Comparison of ENCODE assay signal across 11 cellular contexts in the genomic region with DNA sequence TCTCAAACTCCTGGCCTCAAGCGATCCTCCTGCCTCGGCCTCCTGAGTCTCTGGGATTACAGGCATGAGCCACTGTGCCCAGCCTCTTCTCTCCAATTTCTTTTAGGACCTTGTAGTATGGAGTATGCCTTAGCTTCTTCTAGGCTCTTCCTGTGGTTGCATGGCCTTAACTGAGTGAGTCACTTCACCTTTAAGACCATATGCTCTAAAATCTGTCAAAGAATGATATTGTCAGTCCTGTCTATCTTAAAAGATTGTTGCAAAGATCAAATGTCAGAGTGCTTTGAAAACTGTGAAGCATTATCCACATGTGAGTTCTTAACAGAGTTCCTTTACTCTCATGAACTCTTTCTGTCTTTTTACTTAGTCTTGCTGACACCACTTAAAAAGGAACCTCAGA. TPM values are rescaled to one million over a fixed set of nuclear protein-coding genes. Genes with fewer than 3 reads are reported as not detected.
DNase-seq lines count a peak whose midpoint lies in the region; ATAC-seq, FAIRE-seq and TF ChIP-seq lines count a peak whose summit lies in the region.
"Had no signal": no experiment of that assay in that cellular context is flagged by ENCODE, and none has a peak within 500 bp of the region (broad histone marks: within the 10 kb centered on the region; RNA-seq: fewer than 3 reads in every experiment).

No MANE protein-coding gene starts in this region.

- H3K27me3 ChIP-seq in muscle layer of colon (ENCODE audit: control insufficient read depth in 1 of 2, insufficient read depth in 2 of 2, low read length in 2 of 2) (no peaks in the 10 kb centered on the region), right lobe of liver (no peaks in the 10 kb centered on the region)
- H3K27me3 ChIP-seq: tibial artery had no signal

- intact Hi-C loops in right lobe of liver (cut with DNase I): no loop called here

- no peak for TF ChIP-seq EP300 in A549 (IDR thresholded peaks at IDR 0.05)

- H3K36me3 ChIP-seq in muscle layer of colon (ENCODE audit: insufficient read depth, low read length): peaks cover 12% of the 10 kb centered on the region
- H3K36me3 ChIP-seq in right lobe of liver: no peaks in the 10 kb centered on the region
- H3K36me3 ChIP-seq: tibial artery had no signal

- H3K4me1 Mint-ChIP-seq in HFFc6 (ENCODE audit: low read depth): peaks cover 70% of the 10 kb centered on the region
- peaks cover 46% of the 10 kb centered on the region for H3K4me1 Mint-ChIP-seq in activated naive CD8-positive, alpha-beta T cell treated with anti-CD3 and anti-CD28 coated beads, Interleukin-2, amount 10 ng/mL, durations not matched to agents 7 days and 5 days

- H3K4me3 Mint-ChIP-seq in HFFc6: peak overlapping the region; percentile 76
- H3K4me3 Mint-ChIP-seq in activated naive CD8-positive, alpha-beta T cell treated with anti-CD3 and anti-CD28 coated beads, Interleukin-2, amount 10 ng/mL, durations not matched to agents 7 days and 5 days: peak overlapping the region; percentile 43

- TF ChIP-seq RAD21 in A549 (conservative IDR thresholded peaks at IDR 0.05 in 1 of 2, IDR thresholded peaks at IDR 0.05 in 1 of 2): no peak

- CTCF ChIA-PET in A549 (lab: Yijun Ruan, JAX): interaction anchor here (0.9 to 3.3 kb wide), 6 partner anchors 10 to 159 kb away, joined by 3 to 11 read pairs (median 3); a partner anchor contains a TSS

- ATAC-seq in A549 (no peak), GM19324 (IDR thresholded peaks at IDR 0.05; ENCODE audit: low FRiP score, unreplicated experiment) (no peak), right lobe of liver (no peak), GM21737 (IDR thresholded peaks at IDR 0.05; ENCODE audit: unreplicated experiment) (no peak)
- ATAC-seq in activated naive CD8-positive, alpha-beta T cell treated with anti-CD3 and anti-CD28 coated beads, Interleukin-2, amount 10 ng/mL, durations not matched to agents 7 days and 5 days (ENCODE audit: low read depth): peak; percentile 76

- peaks cover 18% of the 10 kb centered on the region; the same call in 2 of the 3 replicates for H3K4me1 ChIP-seq in A549
- peaks cover 96% of the 10 kb centered on the region for H3K4me1 ChIP-seq in muscle layer of colon (ENCODE audit: insufficient read depth, low read length)
- H3K4me1 ChIP-seq in right lobe of liver: peaks cover 0 to 32% (median 11%) of the 10 kb centered on the region in 4 donors

- H3K9me3 Mint-ChIP-seq in HFFc6: no peaks in the 10 kb centered on the region
- H3K9me3 Mint-ChIP-seq in activated naive CD8-positive, alpha-beta T cell treated with anti-CD3 and anti-CD28 coated beads, Interleukin-2, amount 10 ng/mL, durations not matched to agents 7 days and 5 days: no peaks in the 10 kb centered on the region

- peaks cover 7% of the 10 kb centered on the region for H3K27me3 Mint-ChIP-seq in HFFc6 (ENCODE audit: insufficient read depth)
- H3K27me3 Mint-ChIP-seq in activated naive CD8-positive, alpha-beta T cell treated with anti-CD3 and anti-CD28 coated beads, Interleukin-2, amount 10 ng/mL, durations not matched to agents 7 days and 5 days: no peaks in the 10 kb centered on the region

- H3K27ac ChIP-seq in A549 (peak overlapping the region; percentile 6 to 42; a peak in 2 of 6 replicates), muscle layer of colon (ENCODE audit: low read depth, low read length) (peak overlapping the region; percentile 91), right lobe of liver (no peak overlapping the region)

- 92% methylated on average over 2 of the region's 2 CpGs for WGBS in A549 (ENCODE audit: missing lambda C conversion rate)
- 95% methylated on average over 2 of the region's 2 CpGs for WGBS in right lobe of liver (ENCODE audit: insufficient coverage, low coverage, low lambda C conversion rate, missing lambda C conversion rate)

- no peak for FAIRE-seq in A549 (lab: Jason Lieb, UNC)
- FAIRE-seq: GM18507 had no signal

- TF ChIP-seq POLR2A in A549 (IDR thresholded peaks at IDR 0.05; ENCODE audit: low read length) (no peak), right lobe of liver (IDR thresholded peaks at IDR 0.05) (no peak)

- no peaks in the 10 kb centered on the region for H3K9me3 ChIP-seq in A549
- H3K9me3 ChIP-seq in muscle layer of colon (ENCODE audit: low read length): no peaks in the 10 kb centered on the region
- H3K9me3 ChIP-seq in right lobe of liver: no peaks in the 10 kb centered on the region
- H3K9me3 ChIP-seq: Caco-2, tibial artery had no signal

- no peak overlapping the region for H3K9ac ChIP-seq in muscle layer of colon (ENCODE audit: low read length)

- H3K4me3 ChIP-seq in A549 (no peak overlapping the region), muscle layer of colon (ENCODE audit: low read depth in 1 of 2, low read length in 2 of 2) (no peak overlapping the region), right lobe of liver (no peak overlapping the region)
- H3K4me3 ChIP-seq: tibial artery had no signal

- POLR2A ChIA-PET in A549 (lab: Yijun Ruan, JAX): no interaction called here
- POLR2A ChIA-PET in activated naive CD8-positive, alpha-beta T cell treated with anti-CD3 and anti-CD28 coated beads, Interleukin-2, amount 10 ng/mL, durations not matched to agents 7 days and 5 days (lab: Charles Lee): interaction anchor here (1.1 to 2.5 kb wide), 3 partner anchors 9 to 37 kb away, joined by 4 to 15 read pairs (median 5); a partner anchor contains a TSS

- H3K36me3 Mint-ChIP-seq in HFFc6 (ENCODE audit: low read depth): peaks cover 42% of the 10 kb centered on the region
- H3K36me3 Mint-ChIP-seq in activated naive CD8-positive, alpha-beta T cell treated with anti-CD3 and anti-CD28 coated beads, Interleukin-2, amount 10 ng/mL, durations not matched to agents 7 days and 5 days: peaks cover 32% of the 10 kb centered on the region

- TF ChIP-seq CTCF in A549 (IDR thresholded peaks at IDR 0.05) (no peak), HFFc6 (IDR thresholded peaks at IDR 0.05) (no peak), right lobe of liver (IDR thresholded peaks at IDR 0.05) (no peak), GM13976 (IDR thresholded peaks at IDR 0.05; ENCODE audit: borderline replicate concordance, control extremely low read depth, extremely low read depth, insufficient read depth, missing control alignments) (no peak)

- no peak overlapping the region; the same call in 2 of the 3 replicates for H3K4me2 ChIP-seq in A549

- in situ Hi-C loops in GM13976 (cut with MboI; ENCODE audit: low sequenced_read_pairs, unreplicated experiment): no loop called here

- peak overlapping the region; percentile 96 for H3K27ac Mint-ChIP-seq in HFFc6
- H3K27ac Mint-ChIP-seq in activated naive CD8-positive, alpha-beta T cell treated with anti-CD3 and anti-CD28 coated beads, Interleukin-2, amount 10 ng/mL, durations not matched to agents 7 days and 5 days: peak overlapping the region; percentile 26

- no peak for DNase-seq in A549 (ENCODE audit: low read depth in 1 of 2, low spot score in 1 of 2)
- DNase-seq in HFFc6: no peak
- DNase-seq in activated naive CD8-positive, alpha-beta T cell treated with anti-CD3 and anti-CD28 coated beads, Interleukin-2, amount 10 ng/mL, durations not matched to agents 7 days and 5 days: no peak
- DNase-seq in right lobe of liver: no peak
- no peak for DNase-seq in GM13976 (ENCODE audit: low spot score)
- DNase-seq: Caco-2, tibial artery had no signal

TF ChIP-seq in A549, 52 proteins besides CTCF, POLR2A, EP300 and RAD21:
- TF ChIP-seq SREBF2 (IDR thresholded peaks at IDR 0.05) (no peak), PHF8 (IDR thresholded peaks at IDR 0.05; ENCODE audit: borderline replicate concordance, low read depth) (no peak), FOXS1 (CRISPR knock-in tag; IDR thresholded peaks at IDR 0.05) (no peak), FOSB (CRISPR knock-in tag; IDR thresholded peaks at IDR 0.05) (no peak), ZC3H11A (IDR thresholded peaks at IDR 0.05) (no peak), TP53 (CRISPR knock-in tag; IDR thresholded peaks at IDR 0.05) (no peak), TFCP2L1 (CRISPR knock-in tag; IDR thresholded peaks at IDR 0.05) (no peak)
- TF ChIP-seq, protein P1, sequence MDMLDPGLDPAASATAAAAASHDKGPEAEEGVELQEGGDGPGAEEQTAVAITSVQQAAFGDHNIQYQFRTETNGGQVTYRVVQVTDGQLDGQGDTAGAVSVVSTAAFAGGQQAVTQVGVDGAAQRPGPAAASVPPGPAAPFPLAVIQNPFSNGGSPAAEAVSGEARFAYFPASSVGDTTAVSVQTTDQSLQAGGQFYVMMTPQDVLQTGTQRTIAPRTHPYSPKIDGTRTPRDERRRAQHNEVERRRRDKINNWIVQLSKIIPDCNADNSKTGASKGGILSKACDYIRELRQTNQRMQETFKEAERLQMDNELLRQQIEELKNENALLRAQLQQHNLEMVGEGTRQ (IDR thresholded peaks at IDR 0.05): no peak
- TF ChIP-seq, protein P2, sequence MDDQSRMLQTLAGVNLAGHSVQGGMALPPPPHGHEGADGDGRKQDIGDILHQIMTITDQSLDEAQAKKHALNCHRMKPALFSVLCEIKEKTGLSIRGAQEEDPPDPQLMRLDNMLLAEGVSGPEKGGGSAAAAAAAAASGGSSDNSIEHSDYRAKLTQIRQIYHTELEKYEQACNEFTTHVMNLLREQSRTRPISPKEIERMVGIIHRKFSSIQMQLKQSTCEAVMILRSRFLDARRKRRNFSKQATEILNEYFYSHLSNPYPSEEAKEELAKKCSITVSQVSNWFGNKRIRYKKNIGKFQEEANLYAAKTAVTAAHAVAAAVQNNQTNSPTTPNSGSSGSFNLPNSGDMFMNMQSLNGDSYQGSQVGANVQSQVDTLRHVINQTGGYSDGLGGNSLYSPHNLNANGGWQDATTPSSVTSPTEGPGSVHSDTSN (IDR thresholded peaks at IDR 0.05): no peak

RNA-seq across cellular contexts. Expression of a gene that starts 37.2 kb away (rescaled TPM):
- polyA plus RNA-seq in A549 (2011; rRNA removed): 20.5 and 22.5 TPM in 2 replicates
- polyA plus RNA-seq in A549 (2012; cell fraction: cytosol; rRNA removed): 4.0 and 4.8 TPM in 2 replicates
- polyA plus RNA-seq in A549 (2012; cell fraction: nucleus; rRNA removed): 6.8 and 8.3 TPM in 2 replicates
- 8.3 to 8.7 TPM (median 8.5 TPM) in 3 replicates for polyA plus RNA-seq in A549 (2017; fragmentation: RNase III; extraction: RNeasy Plus Mini Kit Qiagen cat#74134 plus additional on column Dnase treatment)
- 32.3 and 40.3 TPM in 2 replicates for polyA minus RNA-seq in A549 (2011; rRNA and poly(A)+ RNA removed)
- 100 to 1,000 TPM; 199 to 243 (median 221) TPM for total RNA-seq in HFFc6 (2021; fragmentation: NEBNext Ultra II Directional; extraction: Animal tissue kit (Norgen Biotek cat#: 25700))
- 10 to 100 TPM; 64.5 to 67.2 TPM for total RNA-seq in activated naive CD8-positive, alpha-beta T cell treated with anti-CD3 and anti-CD28 coated beads, Interleukin-2, amount 10 ng/mL, durations not matched to agents 7 days and 5 days
- total RNA-seq in right lobe of liver: 10 to 100 TPM in 4 of 6 experiments, 1 to 10 TPM in 2; 8.7 to 59.3 (median 23.3) TPM

Comparison
In these comparisons a context has a peak if more than half of its experiments do, and no peak if none do; other contexts are left out.
1. H3K27ac ChIP-seq: peak in A549 (2 of 2) and muscle layer of colon (single experiment); none in right lobe of liver (0 of 3).